ENCODE assay signal across 1 cellular context in genomic region chr20:63402178-63402859, GRCh38.
TF ChIP-seq lines count a peak whose summit lies in the region.

No MANE protein-coding gene starts in this region.

TF ChIP-seq in A549, 52 proteins besides CTCF, POLR2A, EP300 and RAD21 (continued from another document):
- TF ChIP-seq POLR2AphosphoS2 (conservative IDR thresholded peaks at IDR 0.05; ENCODE audit: low read length) (no peak), JUNB (IDR thresholded peaks at IDR 0.05) (no peak)
